ENCODE assay signal across 9 cellular contexts in genomic region chr14:90985601-90986242, GRCh38.
A peak's percentile ranks its signal among the peaks of the same experiment; 100 is the strongest.
DNase-seq lines count a peak whose midpoint lies in the region; ATAC-seq and TF ChIP-seq lines count a peak whose summit lies in the region.
"Had no signal": no experiment of that assay in that cellular context is flagged by ENCODE, and none has a peak within 500 bp of the region (broad histone marks: within the 10 kb centered on the region; RNA-seq: fewer than 3 reads in every experiment).

No MANE protein-coding gene starts in this region.

- no peak overlapping the region for H3K27ac Mint-ChIP-seq in stimulated activated naive B cell treated with anti-CD40 and anti-IgM and Interleukin-4, amounts not matched to agents 10 μg/mL and 1 μg/mL and 100 μg/mL, for 72 hours
- H3K27ac Mint-ChIP-seq in mesothelial cell of epicardium = no peak overlapping the region

- H3K4me3 Mint-ChIP-seq in stimulated activated naive B cell treated with anti-CD40 and anti-IgM and Interleukin-4, amounts not matched to agents 10 μg/mL and 1 μg/mL and 100 μg/mL, for 72 hours = no peak overlapping the region
- H3K4me3 Mint-ChIP-seq in mesothelial cell of epicardium = no peak overlapping the region

- peaks cover 5 to 6% of the 10 kb centered on the region in 2 donors for H3K36me3 Mint-ChIP-seq in stimulated activated naive B cell treated with anti-CD40 and anti-IgM and Interleukin-4, amounts not matched to agents 10 μg/mL and 1 μg/mL and 100 μg/mL, for 72 hours
- no peaks in the 10 kb centered on the region for H3K36me3 Mint-ChIP-seq in mesothelial cell of epicardium

- no peaks in the 10 kb centered on the region for H3K9me3 Mint-ChIP-seq in stimulated activated naive B cell treated with anti-CD40 and anti-IgM and Interleukin-4, amounts not matched to agents 10 μg/mL and 1 μg/mL and 100 μg/mL, for 72 hours
- H3K9me3 Mint-ChIP-seq in mesothelial cell of epicardium = no peaks in the 10 kb centered on the region

- no peak for DNase-seq in stimulated activated naive B cell treated with anti-CD40 and anti-IgM and Interleukin-4, amounts not matched to agents 10 μg/mL and 1 μg/mL and 100 μg/mL, for 72 hours
- DNase-seq in NCI-H187 (lab: John Stamatoyannopoulos, UW) (no peak), mesothelial cell of epicardium (ENCODE audit: low spot score in 2 of 2, unreplicated experiment in 2 of 2) (no peak), COR-L47 (lab: John Stamatoyannopoulos, UW) (no peak)
- DNase-seq: amygdala, NCI-H2081 treated with DMSO at 0.1 percent for 48 hours had no signal

- TF ChIP-seq CTCF in mesothelial cell of epicardium (IDR thresholded peaks at IDR 0.05; ENCODE audit: unreplicated experiment) = no peak

- H3K4me1 Mint-ChIP-seq in stimulated activated naive B cell treated with anti-CD40 and anti-IgM and Interleukin-4, amounts not matched to agents 10 μg/mL and 1 μg/mL and 100 μg/mL, for 72 hours = peaks cover 17 to 24% of the 10 kb centered on the region in 2 donors
- H3K4me1 Mint-ChIP-seq in mesothelial cell of epicardium = peaks cover 14% of the 10 kb centered on the region

- ATAC-seq in GM19025 (IDR thresholded peaks at IDR 0.05; ENCODE audit: low read depth, unreplicated experiment) (peak; percentile 84), GM21786 (IDR thresholded peaks at IDR 0.05; ENCODE audit: unreplicated experiment) (peak; percentile 86), HG03280 (IDR thresholded peaks at IDR 0.05; ENCODE audit: unreplicated experiment) (peak; percentile 86)
- ATAC-seq in stimulated activated naive B cell treated with anti-CD40 and anti-IgM and Interleukin-4, amounts not matched to agents 10 μg/mL and 1 μg/mL and 100 μg/mL, for 72 hours (replicated peaks) = peak; percentile 45 to 48

- H3K27me3 Mint-ChIP-seq in stimulated activated naive B cell treated with anti-CD40 and anti-IgM and Interleukin-4, amounts not matched to agents 10 μg/mL and 1 μg/mL and 100 μg/mL, for 72 hours = no peaks in the 10 kb centered on the region
- H3K27me3 Mint-ChIP-seq in mesothelial cell of epicardium (ENCODE audit: low read depth) = no peaks in the 10 kb centered on the region
